17 cellular contexts compared by ENCODE assay signal in the genomic region with DNA sequence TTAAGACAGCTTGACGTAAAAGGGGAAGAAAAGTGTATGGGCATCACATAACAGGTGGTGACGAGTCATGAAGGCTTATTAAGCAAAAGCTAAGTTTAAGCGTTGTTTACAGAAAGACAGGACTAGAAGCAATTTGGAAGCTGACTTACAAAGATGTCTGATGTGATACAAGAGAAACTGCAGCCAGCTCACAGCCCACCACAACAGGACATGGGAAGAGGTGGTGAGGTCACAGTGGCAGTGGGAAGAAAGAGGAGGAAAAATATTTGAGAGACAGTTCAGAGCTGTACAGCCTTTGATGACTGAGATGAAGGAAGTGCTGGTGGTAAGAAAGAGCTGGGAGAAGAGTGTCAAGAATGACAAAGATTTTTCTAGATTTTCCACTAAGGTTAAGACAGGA.
A peak's percentile ranks its signal among the peaks of the same experiment; 100 is the strongest.
DNase-seq lines count a peak whose midpoint lies in the region; ATAC-seq, FAIRE-seq and TF ChIP-seq lines count a peak whose summit lies in the region.
"Had no signal": no experiment of that assay in that cellular context is flagged by ENCODE, and none has a peak within 500 bp of the region (broad histone marks: within the 10 kb centered on the region; RNA-seq: fewer than 3 reads in every experiment).

No MANE protein-coding gene starts in this region.

- H3K27me3 Mint-ChIP-seq in stimulated activated naive CD8-positive, alpha-beta T cell treated with anti-CD3 and anti-CD28 coated beads, Interleukin-15, amount 100 ng/mL, for 72 hours = no peaks in the 10 kb centered on the region
- H3K27me3 Mint-ChIP-seq: stimulated activated memory B cell treated with anti-CD40 and anti-IgM and Interleukin-4, amounts not matched to agents 10 μg/mL and 1 μg/mL and 100 μg/mL, for 72 hours had no signal

- no peak overlapping the region for H3K9ac ChIP-seq in fibroblast of lung (ENCODE audit: insufficient read depth, low read length)

- H3K9me3 Mint-ChIP-seq in stimulated activated naive CD8-positive, alpha-beta T cell treated with anti-CD3 and anti-CD28 coated beads, Interleukin-15, amount 100 ng/mL, for 72 hours = no peaks in the 10 kb centered on the region

- H3K4me3 Mint-ChIP-seq in stimulated activated naive CD8-positive, alpha-beta T cell treated with anti-CD3 and anti-CD28 coated beads, Interleukin-15, amount 100 ng/mL, for 72 hours = no peak overlapping the region
- H3K4me3 Mint-ChIP-seq: stimulated activated memory B cell treated with anti-CD40 and anti-IgM and Interleukin-4, amounts not matched to agents 10 μg/mL and 1 μg/mL and 100 μg/mL, for 72 hours had no signal

- H3K27me3 ChIP-seq in fibroblast of lung (ENCODE audit: control insufficient read depth, insufficient read depth, low read length) = no peaks in the 10 kb centered on the region
- no peaks in the 10 kb centered on the region for H3K27me3 ChIP-seq in prostate gland (replicated peaks; ENCODE audit: insufficient read depth)
- H3K27me3 ChIP-seq: dorsolateral prefrontal cortex, upper lobe of right lung had no signal

- no peak for TF ChIP-seq CTCF in fibroblast of lung (conservative IDR thresholded peaks at IDR 0.05 in 1 of 2, IDR thresholded peaks at IDR 0.05 in 1 of 2; ENCODE audit: low read depth in 1 of 2, low read length in 2 of 2)
- no peak for TF ChIP-seq CTCF in prostate gland (IDR thresholded peaks at IDR 0.05)

- WGBS in prostate gland = 78% methylated on average over 3 of the region's 3 CpGs

- H2AFZ ChIP-seq in fibroblast of lung (ENCODE audit: low read length) = no peak overlapping the region

- no peak overlapping the region for H3K27ac Mint-ChIP-seq in stimulated activated naive CD8-positive, alpha-beta T cell treated with anti-CD3 and anti-CD28 coated beads, Interleukin-15, amount 100 ng/mL, for 72 hours
- H3K27ac Mint-ChIP-seq: stimulated activated memory B cell treated with anti-CD40 and anti-IgM and Interleukin-4, amounts not matched to agents 10 μg/mL and 1 μg/mL and 100 μg/mL, for 72 hours had no signal

- no peaks in the 10 kb centered on the region for H3K79me2 ChIP-seq in fibroblast of lung (ENCODE audit: control insufficient read depth, insufficient read depth, low read length)

- no peak for DNase-seq in stimulated activated naive CD8-positive, alpha-beta T cell treated with anti-CD3 and anti-CD28 coated beads, Interleukin-15, Interleukin-2, amounts not matched to agents 100 U/mL and 50 U/mL, for 24 hours
- no peak for DNase-seq in stimulated activated naive CD8-positive, alpha-beta T cell treated with anti-CD3 and anti-CD28 coated beads, Interleukin-15, amount 100 ng/mL, for 72 hours
- DNase-seq in RCC 7860 (ENCODE audit: low spot score) = peak; percentile 7
- peak; percentile 56 to 69 for DNase-seq in fibroblast of lung (ENCODE audit: low read depth in 2 of 2)
- no peak for DNase-seq in prostate gland (ENCODE audit: low spot score)
- no peak for DNase-seq in COR-L47 (lab: John Stamatoyannopoulos, UW)
- DNase-seq in T-helper 1 cell = no peak
- DNase-seq: activated effector memory CD4-positive, alpha-beta T cell treated with anti-CD3 and anti-CD28 coated beads, Interleukin-2, amount 50 U/mL, for 16 hours; dorsolateral prefrontal cortex; left colon; NCI-H1694 treated with DMSO at 0.1 percent for 48 hours; posterior cingulate gyrus; upper lobe of right lung had no signal

- no peaks in the 10 kb centered on the region for H3K4me1 ChIP-seq in fibroblast of lung (ENCODE audit: control insufficient read depth, extremely low read depth, insufficient read depth, low read length)
- H3K4me1 ChIP-seq in prostate gland (replicated peaks) = no peaks in the 10 kb centered on the region
- H3K4me1 ChIP-seq: upper lobe of right lung had no signal

- H3K36me3 ChIP-seq in fibroblast of lung (ENCODE audit: control insufficient read depth, insufficient read depth, low read length) (no peaks in the 10 kb centered on the region), prostate gland (no peaks in the 10 kb centered on the region)
- H3K36me3 ChIP-seq: upper lobe of right lung had no signal

- TF ChIP-seq POLR2A in prostate gland (IDR thresholded peaks at IDR 0.05) = no peak

- no peaks in the 10 kb centered on the region for H3K9me3 ChIP-seq in fibroblast of lung (ENCODE audit: control insufficient read depth, insufficient read depth, low read depth, low read length)
- H3K9me3 ChIP-seq in prostate gland = no peaks in the 10 kb centered on the region
- H3K9me3 ChIP-seq: upper lobe of right lung had no signal

- ATAC-seq in stimulated activated naive CD8-positive, alpha-beta T cell treated with anti-CD3 and anti-CD28 coated beads, Interleukin-15, Interleukin-2, amounts not matched to agents 100 U/mL and 50 U/mL, for 24 hours = peak; percentile 30
- ATAC-seq in stimulated activated naive CD8-positive, alpha-beta T cell treated with anti-CD3 and anti-CD28 coated beads, Interleukin-15, amount 100 ng/mL, for 72 hours = no peak
- ATAC-seq in activated CD4-positive, CD25-positive, alpha-beta regulatory T cell treated with anti-CD3 and anti-CD28 coated beads, Interleukin-2, amount 50 U/mL, for 24 hours = no peak
- ATAC-seq: left colon; stimulated activated memory B cell treated with anti-CD40 and anti-IgM and Interleukin-4, amounts not matched to agents 10 μg/mL and 1 μg/mL and 100 μg/mL, for 72 hours; upper lobe of right lung had no signal

- peaks cover 63% of the 10 kb centered on the region for H3K4me1 Mint-ChIP-seq in stimulated activated naive CD8-positive, alpha-beta T cell treated with anti-CD3 and anti-CD28 coated beads, Interleukin-15, amount 100 ng/mL, for 72 hours

- no peak overlapping the region for H3K4me2 ChIP-seq in fibroblast of lung (ENCODE audit: extremely low read depth, insufficient read depth, low read length)

- no peak overlapping the region for H3K4me3 ChIP-seq in fibroblast of lung (replicated peaks in 1 of 4; ENCODE audit: control extremely low read depth in 1 of 4, insufficient read depth in 1 of 4, low read depth in 3 of 4, low read length in 4 of 4)
- H3K4me3 ChIP-seq in prostate gland = no peak overlapping the region
- H3K4me3 ChIP-seq: dorsolateral prefrontal cortex, upper lobe of right lung had no signal

- H4K20me1 ChIP-seq in fibroblast of lung (ENCODE audit: control insufficient read depth, extremely low read depth, insufficient read depth, low read length) = no peaks in the 10 kb centered on the region

- intact Hi-C loops in prostate gland (cut with DNase I) = no loop called here

- no peak for FAIRE-seq in RCC 7860 (lab: Jason Lieb, UNC)
- FAIRE-seq: D721Med, GM18507 had no signal

- H3K27ac ChIP-seq in fibroblast of lung (ENCODE audit: insufficient read depth, low read length) (no peak overlapping the region), prostate gland (no peak overlapping the region)
- H3K27ac ChIP-seq: dorsolateral prefrontal cortex, upper lobe of right lung had no signal

Comparison
In these comparisons a context has a peak if more than half of its experiments do, and no peak if none do; other contexts are left out.
1. DNase-seq: peak in RCC 7860 (single experiment) and fibroblast of lung (2 of 2); none in stimulated activated naive CD8-positive, alpha-beta T cell treated with anti-CD3 and anti-CD28 coated beads, Interleukin-15, Interleukin-2, amounts not matched to agents 100 U/mL and 50 U/mL, for 24 hours (single experiment), stimulated activated naive CD8-positive, alpha-beta T cell treated with anti-CD3 and anti-CD28 coated beads, Interleukin-15, amount 100 ng/mL, for 72 hours (0 of 2), prostate gland (single experiment), COR-L47 (single experiment) and T-helper 1 cell (0 of 5).